8 cellular contexts compared by ENCODE assay signal in genomic region chr12:32755654-32756475, GRCh38. TPM values are rescaled to one million over a fixed set of nuclear protein-coding genes. Genes with fewer than 3 reads are reported as not detected.
A peak's percentile ranks its signal among the peaks of the same experiment; 100 is the strongest.
DNase-seq lines count a peak whose midpoint lies in the region; ATAC-seq, FAIRE-seq and TF ChIP-seq lines count a peak whose summit lies in the region.

YARS2 (minus strand) TSS chr12:32755897; CDS start chr12:32755874, 23 bp downstream.

- H3K36me3 ChIP-seq in BLaER1 treated with 17β-estradiol and CSF1 and Interleukin-3, amounts not matched to agents 10 nM and 100 nM, result peaks cover 23 to 33% (median 31%) of the 10 kb centered on the region in 11 experiments
- H3K36me3 ChIP-seq in HepG2 (replicated peaks in 1 of 2; ENCODE audit: control insufficient read depth in 1 of 2, insufficient read depth in 2 of 2, low read length in 2 of 2), result peaks cover 4 to 15% of the 10 kb centered on the region in 2 experiments; a peak in 4 of 5 replicates

- no peaks in the 10 kb centered on the region for H3K27me3 Mint-ChIP-seq in dendritic cell treated with granulocyte-macrophage colony-stimulating factor and Interleukin-4, amounts not matched to agents 40 ng/mL and 50 ng/mL, for 4 days

- peaks cover 19% of the 10 kb centered on the region for H3K4me1 Mint-ChIP-seq in dendritic cell treated with granulocyte-macrophage colony-stimulating factor and Interleukin-4, amounts not matched to agents 40 ng/mL and 50 ng/mL, for 4 days (ENCODE audit: low read depth)

- FAIRE-seq in HepG2 (lab: Jason Lieb, UNC), result peak; percentile 76

- H3K9me3 Mint-ChIP-seq in dendritic cell treated with granulocyte-macrophage colony-stimulating factor and Interleukin-4, amounts not matched to agents 40 ng/mL and 50 ng/mL, for 4 days, result no peaks in the 10 kb centered on the region

- intact Hi-C loops in dendritic cell treated with granulocyte-macrophage colony-stimulating factor and Interleukin-4, amounts not matched to agents 40 ng/mL and 50 ng/mL, for 4 days (cut with micrococcal nuclease), result loop anchor here (1.0 to 5.0 kb wide), 3 partner anchors 163 to 1461 kb away; partner anchors contain the start of gene ALG10
- intact Hi-C loops in HepG2 (cut with micrococcal nuclease; ENCODE audit: unreplicated experiment), result loop anchor here (1.0 to 10.0 kb wide), 5 partner anchors 109 to 1266 kb away; partner anchors contain the start of gene ALG10

- POLR2A ChIA-PET in HepG2 (lab: Yijun Ruan, JAX), result interaction anchor here (0.6 to 2.0 kb wide), 17 partner anchors 12 to 1266 kb away, joined by 3 to 31 read pairs (median 3); partner anchors contain the start of genes ALG10, DNM1L, ETFBKMT and FGD4

- peaks cover 0 to 34% (median 17%) of the 10 kb centered on the region in 11 experiments; a peak in 16 of 22 replicates for H4K20me1 ChIP-seq in BLaER1 treated with 17β-estradiol and CSF1 and Interleukin-3, amounts not matched to agents 10 nM and 100 nM
- H4K20me1 ChIP-seq in HepG2 (ENCODE audit: insufficient read depth, low read length), result no peaks in the 10 kb centered on the region

- DNase-seq in NCI-H69 (lab: John Stamatoyannopoulos, UW) (peak; percentile 97), HepG2 (ENCODE audit: low spot score) (peak; percentile 96)
- DNase-seq in activated CD4-positive, alpha-beta T cell treated with anti-CD3 and anti-CD28 coated beads, Interleukin-2, amount 50 U/mL, for 1 hour, result peak; percentile 82
- peak; percentile 94 for DNase-seq in stimulated activated CD4-positive, alpha-beta T cell treated with anti-CD3 and anti-CD28 coated beads, Interleukin-4, amount 100 ng/mL, for 24 hours

- TF ChIP-seq EP300 in HepG2 (IDR thresholded peaks at IDR 0.05; ENCODE audit: low read depth in 2 of 2, low read length in 2 of 2) (no peak), HepG2 (CRISPR knock-in tag; IDR thresholded peaks at IDR 0.05; ENCODE audit: borderline replicate concordance) (no peak)

- H3K4me2 ChIP-seq in BLaER1 treated with 17β-estradiol and CSF1 and Interleukin-3, amounts not matched to agents 10 nM and 100 nM, result peak within 1 kb of the TSS; percentile 76 to 96 (median 92)
- H3K4me2 ChIP-seq in HepG2 (ENCODE audit: low read depth, low read length), result peak within 1 kb of the TSS; percentile 80

- in situ Hi-C loops in HepG2 (cut with HindIII; ENCODE audit: extremely low pct_ligation_motif_present, low pct_unique_long_range_greater_than_20kb), result loop anchor here (5.0 to 25.0 kb wide), 3 partner anchors 146 to 1266 kb away; partner anchors contain the start of gene ALG10

- peaks cover 35% of the 10 kb centered on the region for H3K36me3 Mint-ChIP-seq in dendritic cell treated with granulocyte-macrophage colony-stimulating factor and Interleukin-4, amounts not matched to agents 40 ng/mL and 50 ng/mL, for 4 days (ENCODE audit: low read depth)

- TF ChIP-seq CTCF in HepG2 (CRISPR knock-in tag; IDR thresholded peaks at IDR 0.05), result peak; percentile 93

- H2AFZ ChIP-seq in HepG2 (ENCODE audit: low read length), result peak within 1 kb of the TSS; percentile 96

- no TSS peak for BruUV-seq in HepG2 (replicated peaks; lab: Mats Ljungman, UMichigan)

- peaks cover 29% of the 10 kb centered on the region for H3K79me2 ChIP-seq in HepG2 (ENCODE audit: insufficient read depth, low read length)

- peak; percentile 85 for TF ChIP-seq RAD21 in HepG2 (CRISPR knock-in tag; IDR thresholded peaks at IDR 0.05)

- CTCF ChIA-PET in HepG2 (lab: Yijun Ruan, JAX; ENCODE audit: low intra/inter-chr PET ratio, low total read pairs), result interaction anchor here (1.4 to 2.8 kb wide), 3 partner anchors 163 to 1266 kb away, joined by 4 to 25 read pairs (median 14); partner anchors contain the start of gene ALG10

- peak within 1 kb of the TSS; percentile 91 to 98 (median 95) for H3K9ac ChIP-seq in BLaER1 treated with 17β-estradiol and CSF1 and Interleukin-3, amounts not matched to agents 10 nM and 100 nM
- peak within 1 kb of the TSS; percentile 90 for H3K9ac ChIP-seq in HepG2 (ENCODE audit: insufficient read depth, low read depth, low read length)

- under 1% methylated on average over 30 of the region's 39 CpGs for WGBS in HepG2 (ENCODE audit: low lambda C conversion rate)

- peaks cover 13 to 23% (median 19%) of the 10 kb centered on the region in 10 experiments for H3K4me1 ChIP-seq in BLaER1 treated with 17β-estradiol and CSF1 and Interleukin-3, amounts not matched to agents 10 nM and 100 nM
- H3K4me1 ChIP-seq in HepG2 (ENCODE audit: insufficient read depth, low read length), result peaks cover 30% of the 10 kb centered on the region

- H3K4me3 Mint-ChIP-seq in dendritic cell treated with granulocyte-macrophage colony-stimulating factor and Interleukin-4, amounts not matched to agents 40 ng/mL and 50 ng/mL, for 4 days, result peak within 1 kb of the TSS; percentile 83

- ATAC-seq in GM19324 (IDR thresholded peaks at IDR 0.05; ENCODE audit: low FRiP score, unreplicated experiment) (peak; percentile 90), HG03520 (IDR thresholded peaks at IDR 0.05; ENCODE audit: unreplicated experiment) (peak; percentile 75), HepG2 (peak; percentile 96)

- TF ChIP-seq POLR2A in HepG2 (IDR thresholded peaks at IDR 0.05; ENCODE audit: insufficient read depth in 1 of 2, low read depth in 2 of 2, low read length in 2 of 2), result peak; percentile 91 to 98

- peak within 1 kb of the TSS; percentile 90 for H3K27ac Mint-ChIP-seq in dendritic cell treated with granulocyte-macrophage colony-stimulating factor and Interleukin-4, amounts not matched to agents 40 ng/mL and 50 ng/mL, for 4 days

- peak within 1 kb of the TSS; percentile 86 to 98 (median 95) for H3K27ac ChIP-seq in BLaER1 treated with 17β-estradiol and CSF1 and Interleukin-3, amounts not matched to agents 10 nM and 100 nM
- H3K27ac ChIP-seq in HepG2 (ENCODE audit: extremely low read length, insufficient read depth, low read length), result peak within 1 kb of the TSS; percentile 76

- H3K27me3 ChIP-seq in BLaER1 treated with 17β-estradiol and CSF1 and Interleukin-3, amounts not matched to agents 10 nM and 100 nM, result no peaks in the 10 kb centered on the region
- H3K27me3 ChIP-seq in HepG2 (ENCODE audit: control insufficient read depth in 1 of 2, insufficient read depth in 2 of 2, low read length in 2 of 2), result peaks cover 0 to under 1% of the 10 kb centered on the region in 2 experiments; a peak in 1 of 5 replicates

- no peaks in the 10 kb centered on the region for H3K9me3 ChIP-seq in BLaER1 treated with 17β-estradiol and CSF1 and Interleukin-3, amounts not matched to agents 10 nM and 100 nM (replicated peaks in 1 of 11)
- H3K9me3 ChIP-seq in HepG2 (ENCODE audit: low read length), result no peaks in the 10 kb centered on the region

- peak within 1 kb of the TSS; percentile 74 to 99 (median 90) for H3K4me3 ChIP-seq in BLaER1 treated with 17β-estradiol and CSF1 and Interleukin-3, amounts not matched to agents 10 nM and 100 nM
- peak within 1 kb of the TSS; percentile 86 to 95 (median 91) for H3K4me3 ChIP-seq in HepG2 (replicated peaks in 1 of 3; ENCODE audit: insufficient read depth in 1 of 3, low read depth in 2 of 3, low read length in 3 of 3)

TF ChIP-seq in HepG2, 621 proteins besides CTCF, POLR2A, EP300 and RAD21 (continues in another document):
- TF ChIP-seq HOMEZ (CRISPR knock-in tag; IDR thresholded peaks at IDR 0.05; ENCODE audit: low read depth), result 0 out of 2 replicates have a peak, but pooled peaks have one; percentile 16
- peak; percentile 64 for TF ChIP-seq CBFB (CRISPR knock-in tag; IDR thresholded peaks at IDR 0.05)
- TF ChIP-seq TEAD3 (CRISPR knock-in tag; optimal IDR thresholded peaks at IDR 0.05; ENCODE audit: borderline replicate concordance), result peak; percentile 55
- TF ChIP-seq SKI (IDR thresholded peaks at IDR 0.05; ENCODE audit: partially characterized antibody), result no peak
- TF ChIP-seq CREM (IDR thresholded peaks at IDR 0.05), result peak; percentile 63
- TF ChIP-seq CREM (CRISPR knock-in tag; IDR thresholded peaks at IDR 0.05), result no peak
- TF ChIP-seq HMG20A (CRISPR knock-in tag; IDR thresholded peaks at IDR 0.05; ENCODE audit: borderline replicate concordance), result no peak
- TF ChIP-seq ZKSCAN8 (CRISPR knock-in tag; IDR thresholded peaks at IDR 0.05; ENCODE audit: borderline replicate concordance), result no peak
- no peak for TF ChIP-seq CC2D1A (CRISPR knock-in tag; IDR thresholded peaks at IDR 0.05)

RNA-seq across cellular contexts. Expression of gene YARS2, which starts in this region (rescaled TPM):
- 36.0 and 39.6 TPM in 2 replicates for total RNA-seq in HepG2 (2016; rRNA removed; fragmentation: Illumina TruSeq; extraction: Trizol)
- total RNA-seq in HepG2 (2016; cell fraction: cytosol; rRNA removed; fragmentation: Illumina TruSeq; extraction: Trizol; ENCODE audit: low read depth), result 4.6 and 6.3 TPM in 2 replicates
- total RNA-seq in HepG2 (2016; cell fraction: insoluble cytoplasmic fraction; rRNA removed; fragmentation: Illumina TruSeq; extraction: Trizol), result 30.7 and 37.6 TPM in 2 replicates
- 11.1 and 13.5 TPM in 2 replicates for total RNA-seq in HepG2 (2016; cell fraction: membrane; rRNA removed; fragmentation: Illumina TruSeq; extraction: Trizol)
- 36.0 and 39.0 TPM in 2 replicates for total RNA-seq in HepG2 (2016; cell fraction: nucleus; rRNA removed; fragmentation: Illumina TruSeq; extraction: Trizol)
- 15.8 and 17.9 TPM in 2 replicates for polyA plus RNA-seq in HepG2 (2011; rRNA removed)
- 12.4 and 16.4 TPM in 2 replicates for polyA plus RNA-seq in HepG2 (2011; cell fraction: cytosol; rRNA removed)
- polyA plus RNA-seq in HepG2 (2011; cell fraction: nucleus; rRNA removed), result 8.7 and 9.5 TPM in 2 replicates
- polyA plus RNA-seq in HepG2 (2012), result 15.8 and 19.9 TPM in 2 replicates
- polyA plus RNA-seq in HepG2 (2016; cell fraction: cytosol; fragmentation: Illumina TruSeq; extraction: Trizol; ENCODE audit: low read depth), result 4.4 and 6.7 TPM in 2 replicates
- polyA plus RNA-seq in HepG2 (2016; cell fraction: insoluble cytoplasmic fraction; fragmentation: Illumina TruSeq; extraction: Trizol; ENCODE audit: low read depth), result 40.4 and 43.2 TPM in 2 replicates
- polyA plus RNA-seq in HepG2 (2016; cell fraction: membrane; fragmentation: Illumina TruSeq; extraction: Trizol; ENCODE audit: low read depth), result 8.7 and 10.1 TPM in 2 replicates
- polyA plus RNA-seq in HepG2 (2016; cell fraction: nucleus; fragmentation: Illumina TruSeq; extraction: Trizol; ENCODE audit: insufficient read depth, low read depth), result 49.2 and 51.6 TPM in 2 replicates
- polyA minus RNA-seq in HepG2 (2011; rRNA and poly(A)+ RNA removed; ENCODE audit: low replicate concordance), result 23.5 and 23.6 TPM in 2 replicates
- polyA minus RNA-seq in HepG2 (2011; cell fraction: cytosol; rRNA and poly(A)+ RNA removed), result 10.2 and 14.5 TPM in 2 replicates
- polyA minus RNA-seq in HepG2 (2011; cell fraction: nucleus; rRNA and poly(A)+ RNA removed), result 27.5 and 33.3 TPM in 2 replicates

Comparison
In these comparisons a context has a peak if more than half of its experiments do, and no peak if none do; other contexts are left out.
1. Peak in every context shown above with its lines: DNase-seq, ATAC-seq, H3K4me3 ChIP-seq and H3K27ac ChIP-seq.